In the genomic region with DNA sequence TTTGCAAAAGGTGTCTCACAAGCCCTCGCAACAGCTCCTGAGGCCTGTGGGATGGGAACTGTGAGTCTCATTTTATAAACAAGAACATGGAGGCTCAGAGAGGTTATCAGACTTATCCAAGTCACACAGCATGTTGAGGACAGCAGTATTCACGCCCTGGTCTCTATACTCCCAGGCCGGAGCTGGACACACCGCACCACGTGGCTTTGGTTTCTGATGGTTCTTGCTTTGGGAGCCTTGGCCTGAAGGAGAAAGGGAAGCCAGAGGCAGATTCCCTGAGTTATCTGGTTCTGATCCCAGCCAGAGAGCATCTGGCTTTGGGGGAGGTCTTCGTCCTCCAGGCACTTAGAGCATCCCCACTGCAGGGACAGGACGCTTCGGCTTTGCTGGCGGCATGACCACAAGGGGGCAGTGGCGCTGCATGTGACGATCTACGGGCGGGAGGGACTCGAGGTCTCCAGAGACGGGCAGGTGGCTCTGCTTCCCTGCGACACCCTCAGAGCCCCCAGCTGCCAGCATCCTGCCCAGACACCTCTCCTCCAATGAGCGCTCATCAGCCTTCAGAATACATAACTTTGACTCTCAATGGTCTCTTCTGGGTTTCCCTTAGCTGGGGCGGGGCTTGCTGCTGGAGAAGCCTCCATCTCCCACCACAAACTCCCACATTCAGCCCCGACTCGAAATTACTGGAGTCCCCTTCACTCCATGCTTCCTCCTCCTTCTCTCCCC, we compare ENCODE assay signal across 1 cellular context.
TF ChIP-seq lines count a peak whose summit lies in the region.

No MANE protein-coding gene starts in this region.

TF ChIP-seq in HepG2, 621 proteins besides CTCF, POLR2A, EP300 and RAD21 (continued from another document and continues in another):
- TF ChIP-seq MIER2 (CRISPR knock-in tag; IDR thresholded peaks at IDR 0.05) (no peak), SPEN (CRISPR knock-in tag; IDR thresholded peaks at IDR 0.05; ENCODE audit: low read depth) (peak; percentile 21; the same call in 1 of the 2 replicates), MZF1 (CRISPR knock-in tag; IDR thresholded peaks at IDR 0.05; ENCODE audit: borderline replicate concordance) (no peak), PHF20 (CRISPR knock-in tag; IDR thresholded peaks at IDR 0.05) (no peak), JUND (CRISPR knock-in tag; IDR thresholded peaks at IDR 0.05) (no peak), RNF2 (conservative IDR thresholded peaks at IDR 0.05; ENCODE audit: low read depth) (peak; percentile 76; the same call in 1 of the 2 replicates), SP140L (CRISPR knock-in tag; IDR thresholded peaks at IDR 0.05; ENCODE audit: borderline replicate concordance) (no peak), NR2C2 (CRISPR knock-in tag; IDR thresholded peaks at IDR 0.05; ENCODE audit: borderline replicate concordance) (no peak), ARNT2 (CRISPR knock-in tag; IDR thresholded peaks at IDR 0.05; ENCODE audit: low read depth) (0 out of 2 replicates have a peak, but pooled peaks have one; percentile 25), MATR3 (CRISPR knock-in tag; IDR thresholded peaks at IDR 0.05) (no peak), TOPORS (CRISPR knock-in tag; IDR thresholded peaks at IDR 0.05) (no peak), CBX5 (CRISPR knock-in tag; IDR thresholded peaks at IDR 0.05; ENCODE audit: borderline replicate concordance) (peak; percentile 65; the same call in 1 of the 2 replicates), ZSCAN21 (CRISPR knock-in tag; IDR thresholded peaks at IDR 0.05; ENCODE audit: borderline replicate concordance) (peak; percentile 31; the same call in 1 of the 2 replicates), FLYWCH1 (CRISPR knock-in tag; IDR thresholded peaks at IDR 0.05) (no peak), IRF2 (CRISPR knock-in tag; IDR thresholded peaks at IDR 0.05) (peak; percentile 40; the same call in 1 of the 2 replicates), JUN (CRISPR knock-in tag; IDR thresholded peaks at IDR 0.05) (no peak)
- TF ChIP-seq, protein P1, sequence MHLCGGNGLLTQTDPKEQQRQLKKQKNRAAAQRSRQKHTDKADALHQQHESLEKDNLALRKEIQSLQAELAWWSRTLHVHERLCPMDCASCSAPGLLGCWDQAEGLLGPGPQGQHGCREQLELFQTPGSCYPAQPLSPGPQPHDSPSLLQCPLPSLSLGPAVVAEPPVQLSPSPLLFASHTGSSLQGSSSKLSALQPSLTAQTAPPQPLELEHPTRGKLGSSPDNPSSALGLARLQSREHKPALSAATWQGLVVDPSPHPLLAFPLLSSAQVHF (CRISPR knock-in tag; IDR thresholded peaks at IDR 0.05) = no peak
- TF ChIP-seq, protein P2, sequence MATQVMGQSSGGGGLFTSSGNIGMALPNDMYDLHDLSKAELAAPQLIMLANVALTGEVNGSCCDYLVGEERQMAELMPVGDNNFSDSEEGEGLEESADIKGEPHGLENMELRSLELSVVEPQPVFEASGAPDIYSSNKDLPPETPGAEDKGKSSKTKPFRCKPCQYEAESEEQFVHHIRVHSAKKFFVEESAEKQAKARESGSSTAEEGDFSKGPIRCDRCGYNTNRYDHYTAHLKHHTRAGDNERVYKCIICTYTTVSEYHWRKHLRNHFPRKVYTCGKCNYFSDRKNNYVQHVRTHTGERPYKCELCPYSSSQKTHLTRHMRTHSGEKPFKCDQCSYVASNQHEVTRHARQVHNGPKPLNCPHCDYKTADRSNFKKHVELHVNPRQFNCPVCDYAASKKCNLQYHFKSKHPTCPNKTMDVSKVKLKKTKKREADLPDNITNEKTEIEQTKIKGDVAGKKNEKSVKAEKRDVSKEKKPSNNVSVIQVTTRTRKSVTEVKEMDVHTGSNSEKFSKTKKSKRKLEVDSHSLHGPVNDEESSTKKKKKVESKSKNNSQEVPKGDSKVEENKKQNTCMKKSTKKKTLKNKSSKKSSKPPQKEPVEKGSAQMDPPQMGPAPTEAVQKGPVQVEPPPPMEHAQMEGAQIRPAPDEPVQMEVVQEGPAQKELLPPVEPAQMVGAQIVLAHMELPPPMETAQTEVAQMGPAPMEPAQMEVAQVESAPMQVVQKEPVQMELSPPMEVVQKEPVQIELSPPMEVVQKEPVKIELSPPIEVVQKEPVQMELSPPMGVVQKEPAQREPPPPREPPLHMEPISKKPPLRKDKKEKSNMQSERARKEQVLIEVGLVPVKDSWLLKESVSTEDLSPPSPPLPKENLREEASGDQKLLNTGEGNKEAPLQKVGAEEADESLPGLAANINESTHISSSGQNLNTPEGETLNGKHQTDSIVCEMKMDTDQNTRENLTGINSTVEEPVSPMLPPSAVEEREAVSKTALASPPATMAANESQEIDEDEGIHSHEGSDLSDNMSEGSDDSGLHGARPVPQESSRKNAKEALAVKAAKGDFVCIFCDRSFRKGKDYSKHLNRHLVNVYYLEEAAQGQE (IDR thresholded peaks at IDR 0.05; ENCODE audit: borderline replicate concordance in 1 of 2, low read depth in 1 of 2, low read length in 2 of 2) = no peak
- TF ChIP-seq, protein P3, sequence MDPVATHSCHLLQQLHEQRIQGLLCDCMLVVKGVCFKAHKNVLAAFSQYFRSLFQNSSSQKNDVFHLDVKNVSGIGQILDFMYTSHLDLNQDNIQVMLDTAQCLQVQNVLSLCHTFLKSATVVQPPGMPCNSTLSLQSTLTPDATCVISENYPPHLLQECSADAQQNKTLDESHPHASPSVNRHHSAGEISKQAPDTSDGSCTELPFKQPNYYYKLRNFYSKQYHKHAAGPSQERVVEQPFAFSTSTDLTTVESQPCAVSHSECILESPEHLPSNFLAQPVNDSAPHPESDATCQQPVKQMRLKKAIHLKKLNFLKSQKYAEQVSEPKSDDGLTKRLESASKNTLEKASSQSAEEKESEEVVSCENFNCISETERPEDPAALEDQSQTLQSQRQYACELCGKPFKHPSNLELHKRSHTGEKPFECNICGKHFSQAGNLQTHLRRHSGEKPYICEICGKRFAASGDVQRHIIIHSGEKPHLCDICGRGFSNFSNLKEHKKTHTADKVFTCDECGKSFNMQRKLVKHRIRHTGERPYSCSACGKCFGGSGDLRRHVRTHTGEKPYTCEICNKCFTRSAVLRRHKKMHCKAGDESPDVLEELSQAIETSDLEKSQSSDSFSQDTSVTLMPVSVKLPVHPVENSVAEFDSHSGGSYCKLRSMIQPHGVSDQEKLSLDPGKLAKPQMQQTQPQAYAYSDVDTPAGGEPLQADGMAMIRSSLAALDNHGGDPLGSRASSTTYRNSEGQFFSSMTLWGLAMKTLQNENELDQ (CRISPR knock-in tag; IDR thresholded peaks at IDR 0.05; ENCODE audit: borderline replicate concordance) = no peak
- TF ChIP-seq, protein P4, sequence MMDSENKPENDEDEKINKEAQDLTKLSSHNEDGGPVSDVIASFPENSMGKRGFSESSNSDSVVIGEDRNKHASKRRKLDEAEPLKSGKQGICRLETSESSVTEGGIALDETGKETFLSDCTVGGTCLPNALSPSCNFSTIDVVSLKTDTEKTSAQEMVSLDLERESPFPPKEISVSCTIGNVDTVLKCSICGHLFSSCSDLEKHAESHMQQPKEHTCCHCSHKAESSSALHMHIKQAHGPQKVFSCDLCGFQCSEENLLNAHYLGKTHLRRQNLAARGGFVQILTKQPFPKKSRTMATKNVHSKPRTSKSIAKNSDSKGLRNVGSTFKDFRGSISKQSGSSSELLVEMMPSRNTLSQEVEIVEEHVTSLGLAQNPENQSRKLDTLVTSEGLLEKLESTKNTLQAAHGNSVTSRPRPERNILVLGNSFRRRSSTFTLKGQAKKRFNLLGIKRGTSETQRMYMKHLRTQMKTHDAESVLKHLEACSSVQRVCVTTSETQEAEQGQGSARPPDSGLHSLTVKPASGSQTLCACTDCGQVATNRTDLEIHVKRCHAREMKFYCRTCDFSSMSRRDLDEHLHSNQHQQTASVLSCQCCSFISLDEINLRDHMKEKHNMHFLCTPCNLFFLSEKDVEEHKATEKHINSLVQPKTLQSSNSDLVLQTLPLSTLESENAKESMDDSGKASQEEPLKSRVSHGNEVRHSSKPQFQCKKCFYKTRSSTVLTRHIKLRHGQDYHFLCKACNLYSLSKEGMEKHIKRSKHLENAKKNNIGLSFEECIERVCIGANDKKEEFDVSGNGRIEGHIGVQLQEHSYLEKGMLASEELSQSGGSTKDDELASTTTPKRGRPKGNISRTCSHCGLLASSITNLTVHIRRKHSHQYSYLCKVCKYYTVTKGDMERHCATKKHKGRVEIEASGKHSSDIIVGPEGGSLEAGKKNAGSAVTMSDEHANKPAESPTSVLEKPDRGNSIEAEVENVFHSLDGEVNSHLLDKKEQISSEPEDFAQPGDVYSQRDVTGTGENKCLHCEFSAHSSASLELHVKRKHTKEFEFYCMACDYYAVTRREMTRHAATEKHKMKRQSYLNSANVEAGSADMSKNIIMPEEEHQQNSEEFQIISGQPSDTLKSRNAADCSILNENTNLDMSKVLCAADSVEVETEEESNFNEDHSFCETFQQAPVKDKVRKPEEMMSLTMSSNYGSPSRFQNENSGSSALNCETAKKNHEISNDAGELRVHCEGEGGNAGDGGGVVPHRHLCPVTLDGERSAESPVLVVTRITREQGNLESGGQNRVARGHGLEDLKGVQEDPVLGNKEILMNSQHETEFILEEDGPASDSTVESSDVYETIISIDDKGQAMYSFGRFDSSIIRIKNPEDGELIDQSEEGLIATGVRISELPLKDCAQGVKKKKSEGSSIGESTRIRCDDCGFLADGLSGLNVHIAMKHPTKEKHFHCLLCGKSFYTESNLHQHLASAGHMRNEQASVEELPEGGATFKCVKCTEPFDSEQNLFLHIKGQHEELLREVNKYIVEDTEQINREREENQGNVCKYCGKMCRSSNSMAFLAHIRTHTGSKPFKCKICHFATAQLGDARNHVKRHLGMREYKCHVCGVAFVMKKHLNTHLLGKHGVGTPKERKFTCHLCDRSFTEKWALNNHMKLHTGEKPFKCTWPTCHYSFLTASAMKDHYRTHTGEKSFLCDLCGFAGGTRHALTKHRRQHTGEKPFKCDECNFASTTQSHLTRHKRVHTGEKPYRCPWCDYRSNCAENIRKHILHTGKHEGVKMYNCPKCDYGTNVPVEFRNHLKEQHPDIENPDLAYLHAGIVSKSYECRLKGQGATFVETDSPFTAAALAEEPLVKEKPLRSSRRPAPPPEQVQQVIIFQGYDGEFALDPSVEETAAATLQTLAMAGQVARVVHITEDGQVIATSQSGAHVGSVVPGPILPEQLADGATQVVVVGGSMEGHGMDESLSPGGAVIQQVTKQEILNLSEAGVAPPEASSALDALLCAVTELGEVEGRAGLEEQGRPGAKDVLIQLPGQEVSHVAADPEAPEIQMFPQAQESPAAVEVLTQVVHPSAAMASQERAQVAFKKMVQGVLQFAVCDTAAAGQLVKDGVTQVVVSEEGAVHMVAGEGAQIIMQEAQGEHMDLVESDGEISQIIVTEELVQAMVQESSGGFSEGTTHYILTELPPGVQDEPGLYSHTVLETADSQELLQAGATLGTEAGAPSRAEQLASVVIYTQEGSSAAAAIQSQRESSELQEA (CRISPR knock-in tag; IDR thresholded peaks at IDR 0.05; ENCODE audit: not compliant biosample characterization) = no peak
- TF ChIP-seq, protein P5, sequence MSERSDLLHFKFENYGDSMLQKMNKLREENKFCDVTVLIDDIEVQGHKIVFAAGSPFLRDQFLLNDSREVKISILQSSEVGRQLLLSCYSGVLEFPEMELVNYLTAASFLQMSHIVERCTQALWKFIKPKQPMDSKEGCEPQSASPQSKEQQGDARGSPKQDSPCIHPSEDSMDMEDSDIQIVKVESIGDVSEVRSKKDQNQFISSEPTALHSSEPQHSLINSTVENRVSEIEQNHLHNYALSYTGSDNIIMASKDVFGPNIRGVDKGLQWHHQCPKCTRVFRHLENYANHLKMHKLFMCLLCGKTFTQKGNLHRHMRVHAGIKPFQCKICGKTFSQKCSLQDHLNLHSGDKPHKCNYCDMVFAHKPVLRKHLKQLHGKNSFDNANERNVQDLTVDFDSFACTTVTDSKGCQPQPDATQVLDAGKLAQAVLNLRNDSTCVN (CRISPR knock-in tag; IDR thresholded peaks at IDR 0.05; ENCODE audit: borderline replicate concordance) = 0 out of 2 replicates have a peak, but pooled peaks have one; percentile 46
- TF ChIP-seq, protein P6, sequence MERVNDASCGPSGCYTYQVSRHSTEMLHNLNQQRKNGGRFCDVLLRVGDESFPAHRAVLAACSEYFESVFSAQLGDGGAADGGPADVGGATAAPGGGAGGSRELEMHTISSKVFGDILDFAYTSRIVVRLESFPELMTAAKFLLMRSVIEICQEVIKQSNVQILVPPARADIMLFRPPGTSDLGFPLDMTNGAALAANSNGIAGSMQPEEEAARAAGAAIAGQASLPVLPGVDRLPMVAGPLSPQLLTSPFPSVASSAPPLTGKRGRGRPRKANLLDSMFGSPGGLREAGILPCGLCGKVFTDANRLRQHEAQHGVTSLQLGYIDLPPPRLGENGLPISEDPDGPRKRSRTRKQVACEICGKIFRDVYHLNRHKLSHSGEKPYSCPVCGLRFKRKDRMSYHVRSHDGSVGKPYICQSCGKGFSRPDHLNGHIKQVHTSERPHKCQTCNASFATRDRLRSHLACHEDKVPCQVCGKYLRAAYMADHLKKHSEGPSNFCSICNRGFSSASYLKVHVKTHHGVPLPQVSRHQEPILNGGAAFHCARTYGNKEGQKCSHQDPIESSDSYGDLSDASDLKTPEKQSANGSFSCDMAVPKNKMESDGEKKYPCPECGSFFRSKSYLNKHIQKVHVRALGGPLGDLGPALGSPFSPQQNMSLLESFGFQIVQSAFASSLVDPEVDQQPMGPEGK (CRISPR knock-in tag; IDR thresholded peaks at IDR 0.05) = peak; percentile 29; the same call in 1 of the 2 replicates
- TF ChIP-seq, protein P7, sequence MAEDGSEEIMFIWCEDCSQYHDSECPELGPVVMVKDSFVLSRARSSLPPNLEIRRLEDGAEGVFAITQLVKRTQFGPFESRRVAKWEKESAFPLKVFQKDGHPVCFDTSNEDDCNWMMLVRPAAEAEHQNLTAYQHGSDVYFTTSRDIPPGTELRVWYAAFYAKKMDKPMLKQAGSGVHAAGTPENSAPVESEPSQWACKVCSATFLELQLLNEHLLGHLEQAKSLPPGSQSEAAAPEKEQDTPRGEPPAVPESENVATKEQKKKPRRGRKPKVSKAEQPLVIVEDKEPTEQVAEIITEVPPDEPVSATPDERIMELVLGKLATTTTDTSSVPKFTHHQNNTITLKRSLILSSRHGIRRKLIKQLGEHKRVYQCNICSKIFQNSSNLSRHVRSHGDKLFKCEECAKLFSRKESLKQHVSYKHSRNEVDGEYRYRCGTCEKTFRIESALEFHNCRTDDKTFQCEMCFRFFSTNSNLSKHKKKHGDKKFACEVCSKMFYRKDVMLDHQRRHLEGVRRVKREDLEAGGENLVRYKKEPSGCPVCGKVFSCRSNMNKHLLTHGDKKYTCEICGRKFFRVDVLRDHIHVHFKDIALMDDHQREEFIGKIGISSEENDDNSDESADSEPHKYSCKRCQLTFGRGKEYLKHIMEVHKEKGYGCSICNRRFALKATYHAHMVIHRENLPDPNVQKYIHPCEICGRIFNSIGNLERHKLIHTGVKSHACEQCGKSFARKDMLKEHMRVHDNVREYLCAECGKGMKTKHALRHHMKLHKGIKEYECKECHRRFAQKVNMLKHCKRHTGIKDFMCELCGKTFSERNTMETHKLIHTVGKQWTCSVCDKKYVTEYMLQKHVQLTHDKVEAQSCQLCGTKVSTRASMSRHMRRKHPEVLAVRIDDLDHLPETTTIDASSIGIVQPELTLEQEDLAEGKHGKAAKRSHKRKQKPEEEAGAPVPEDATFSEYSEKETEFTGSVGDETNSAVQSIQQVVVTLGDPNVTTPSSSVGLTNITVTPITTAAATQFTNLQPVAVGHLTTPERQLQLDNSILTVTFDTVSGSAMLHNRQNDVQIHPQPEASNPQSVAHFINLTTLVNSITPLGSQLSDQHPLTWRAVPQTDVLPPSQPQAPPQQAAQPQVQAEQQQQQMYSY (CRISPR knock-in tag; IDR thresholded peaks at IDR 0.05) = no peak
- TF ChIP-seq, protein P8, sequence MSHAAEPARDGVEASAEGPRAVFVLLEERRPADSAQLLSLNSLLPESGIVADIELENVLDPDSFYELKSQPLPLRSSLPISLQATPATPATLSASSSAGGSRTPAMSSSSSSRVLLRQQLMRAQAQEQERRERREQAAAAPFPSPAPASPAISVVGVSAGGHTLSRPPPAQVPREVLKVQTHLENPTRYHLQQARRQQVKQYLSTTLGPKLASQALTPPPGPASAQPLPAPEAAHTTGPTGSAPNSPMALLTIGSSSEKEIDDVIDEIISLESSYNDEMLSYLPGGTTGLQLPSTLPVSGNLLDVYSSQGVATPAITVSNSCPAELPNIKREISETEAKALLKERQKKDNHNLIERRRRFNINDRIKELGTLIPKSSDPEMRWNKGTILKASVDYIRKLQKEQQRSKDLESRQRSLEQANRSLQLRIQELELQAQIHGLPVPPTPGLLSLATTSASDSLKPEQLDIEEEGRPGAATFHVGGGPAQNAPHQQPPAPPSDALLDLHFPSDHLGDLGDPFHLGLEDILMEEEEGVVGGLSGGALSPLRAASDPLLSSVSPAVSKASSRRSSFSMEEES (CRISPR knock-in tag; IDR thresholded peaks at IDR 0.05) = 0 out of 2 replicates have a peak, but pooled peaks have one; percentile 33
